ENCODE assay signal across 1 cellular context in the genomic region with DNA sequence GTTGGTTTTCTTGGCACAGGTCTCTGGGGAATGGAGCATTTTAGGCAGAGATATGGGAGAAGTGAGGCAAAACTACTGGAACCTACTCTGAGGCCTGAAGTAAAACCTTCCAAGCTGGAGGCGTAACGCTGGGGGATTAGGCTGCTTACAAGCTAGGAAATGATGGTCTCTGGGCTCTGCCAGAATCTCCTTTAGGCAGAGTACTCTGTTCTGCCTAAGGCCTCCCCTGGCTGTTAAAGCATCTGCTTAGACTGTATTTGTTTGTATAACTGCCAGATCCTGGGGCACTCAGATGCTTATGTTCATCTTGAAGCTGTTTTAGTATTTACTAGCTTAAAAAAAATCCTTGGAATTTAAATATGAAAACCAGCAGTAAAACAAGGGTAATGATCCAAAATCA.
TF ChIP-seq lines count a peak whose summit lies in the region.

No MANE protein-coding gene starts in this region.

TF ChIP-seq in SK-N-SH treated with all-trans-retinoic acid at 6 μM for 48 hours, 23 proteins besides CTCF, POLR2A, EP300 and RAD21 (continued from another document):
- TF ChIP-seq ZC3H10 (CRISPR knock-in tag; IDR thresholded peaks at IDR 0.05): no peak
- no peak for TF ChIP-seq ZFP3 (CRISPR knock-in tag; IDR thresholded peaks at IDR 0.05)
- TF ChIP-seq GLIS3 (CRISPR knock-in tag; IDR thresholded peaks at IDR 0.05): no peak
- no peak for TF ChIP-seq PPARA (CRISPR knock-in tag; IDR thresholded peaks at IDR 0.05; ENCODE audit: borderline replicate concordance)
